Comparison of ENCODE assay signal across 1 cellular context in the genomic region with DNA sequence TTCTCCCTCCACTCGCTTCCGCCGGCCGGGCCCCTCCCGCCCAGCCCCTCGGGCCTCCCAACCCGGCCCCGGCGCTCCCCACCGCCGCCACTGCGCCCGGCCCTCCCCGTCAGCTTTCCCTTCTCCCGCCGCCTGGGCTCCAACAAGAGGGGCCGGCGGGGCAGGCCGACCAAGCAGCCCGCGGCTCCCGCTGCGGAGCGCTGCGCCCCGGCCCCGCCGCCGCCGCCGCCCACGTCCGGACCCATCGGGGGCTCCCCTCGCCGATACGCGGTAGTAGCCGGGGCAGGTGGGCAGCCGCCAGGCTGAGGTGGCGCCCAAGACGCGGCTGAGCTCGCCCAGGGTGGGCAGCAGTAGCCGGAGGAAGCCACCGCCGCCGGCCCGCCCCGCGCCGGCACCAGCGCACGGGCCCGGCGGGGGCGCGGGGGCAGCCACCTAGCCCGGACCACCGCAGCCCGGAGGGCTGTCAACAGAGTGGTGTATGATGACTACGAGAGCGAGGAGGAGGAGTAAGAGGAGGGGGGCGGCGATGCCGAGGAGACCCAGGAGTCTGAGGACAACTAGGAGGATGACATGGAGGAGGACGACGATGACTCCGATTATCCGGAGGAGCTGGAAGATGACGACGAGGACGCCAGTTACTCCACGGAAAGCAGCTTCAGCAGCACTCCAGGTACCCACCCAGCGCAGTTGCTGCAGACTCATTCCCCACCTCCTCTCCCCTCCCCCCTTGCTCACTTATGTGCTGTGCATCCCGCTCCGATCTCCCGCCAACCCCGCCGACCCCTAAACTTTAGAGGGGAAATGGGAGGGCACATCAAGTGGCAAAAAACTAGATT.
TF ChIP-seq lines count a peak whose summit lies in the region.

No MANE protein-coding gene starts in this region.

TF ChIP-seq in K562, 482 proteins besides CTCF, POLR2A, EP300 and RAD21 (continues in another document):
- TF ChIP-seq CHD1 (IDR thresholded peaks at IDR 0.05; ENCODE audit: low read length) (no peak), HNRNPLL (IDR thresholded peaks at IDR 0.05; ENCODE audit: low read depth, low read length, poor library complexity, severe bottlenecking) (peak; percentile 22), MTA3 (IDR thresholded peaks at IDR 0.05; ENCODE audit: borderline replicate concordance) (peak; percentile 47; the same call in 1 of the 2 replicates), SUPT5H (IDR thresholded peaks at IDR 0.05) (0 out of 2 replicates have a peak, but pooled peaks have one; percentile 17), STAG1 (CRISPR knock-in tag; IDR thresholded peaks at IDR 0.05; ENCODE audit: borderline replicate concordance) (no peak), ASH1L (IDR thresholded peaks at IDR 0.05; ENCODE audit: borderline replicate concordance, low read depth, partially characterized antibody) (no peak), NFATC3 (IDR thresholded peaks at IDR 0.05) (no peak), ZHX1 (conservative IDR thresholded peaks at IDR 0.05; ENCODE audit: low read length) (no peak), YY1 (IDR thresholded peaks at IDR 0.05; ENCODE audit: borderline replicate concordance in 1 of 3, control insufficient read depth in 1 of 3, extremely low read depth in 1 of 3, insufficient read depth in 3 of 3, insufficient read length in 1 of 3, insufficient replicate concordance in 2 of 3, low read depth in 1 of 3, low read length in 2 of 3) (no peak), ZNF695 (CRISPR knock-in tag; IDR thresholded peaks at IDR 0.05) (no peak), ZFP1 (CRISPR knock-in tag; IDR thresholded peaks at IDR 0.05) (no peak), CBX1 (IDR thresholded peaks at IDR 0.05; ENCODE audit: low read depth) (0 out of 2 replicates have a peak, but pooled peaks have one; percentile 1), ATF1 (CRISPR knock-in tag; IDR thresholded peaks at IDR 0.05) (no peak), ATF1 (tag; IDR thresholded peaks at IDR 0.05) (peak; percentile 28; the same call in 1 of the 2 replicates), TRIM28 (IDR thresholded peaks at IDR 0.05) (no peak), TGIF2 (CRISPR knock-in tag; IDR thresholded peaks at IDR 0.05) (no peak), TAF1 (IDR thresholded peaks at IDR 0.05; ENCODE audit: control insufficient read depth, extremely low read depth, insufficient read depth, low read length, severe bottlenecking) (peak; percentile 3), PHB (CRISPR knock-in tag; IDR thresholded peaks at IDR 0.05) (no peak), CXXC5 (CRISPR knock-in tag; IDR thresholded peaks at IDR 0.05) (0 out of 2 replicates have a peak, but pooled peaks have one; percentile 17), TBL1XR1 (IDR thresholded peaks at IDR 0.05; ENCODE audit: low read length in 2 of 2) (no peak), PTBP1 (IDR thresholded peaks at IDR 0.05; ENCODE audit: low read depth, low read length) (no peak), RBBP5 (IDR thresholded peaks at IDR 0.05; ENCODE audit: borderline replicate concordance, insufficient read depth, low read length, poor library complexity, severe bottlenecking) (peak; percentile 72), SIN3B (IDR thresholded peaks at IDR 0.05; ENCODE audit: low read depth) (peak; percentile 58), RREB1 (CRISPR knock-in tag; IDR thresholded peaks at IDR 0.05) (no peak), ZC3H11A (IDR thresholded peaks at IDR 0.05; ENCODE audit: low read depth, low read length) (no peak), SMARCC2 (IDR thresholded peaks at IDR 0.05; ENCODE audit: low read depth) (0 out of 2 replicates have a peak, but pooled peaks have one; percentile 23), ZNF143 (CRISPR knock-in tag; IDR thresholded peaks at IDR 0.05) (no peak), LARP7 (IDR thresholded peaks at IDR 0.05) (0 out of 2 replicates have a peak, but pooled peaks have one; percentile 44), AFF4 (CRISPR knock-in tag; IDR thresholded peaks at IDR 0.05) (no peak), CBFB (CRISPR knock-in tag; IDR thresholded peaks at IDR 0.05) (no peak), BCOR (IDR thresholded peaks at IDR 0.05) (0 out of 2 replicates have a peak, but pooled peaks have one; percentile 14), RCOR1 (IDR thresholded peaks at IDR 0.05; ENCODE audit: borderline replicate concordance in 1 of 2, low read depth in 2 of 2, low read length in 2 of 2) (peak in 1 of 2 experiments; percentile 50; a peak in 1 of 4 replicates), FOXJ3 (CRISPR knock-in tag; IDR thresholded peaks at IDR 0.05) (no peak), FUS (optimal IDR thresholded peaks at IDR 0.05; ENCODE audit: low read depth, low read length) (no peak), CHD2 (IDR thresholded peaks at IDR 0.05; ENCODE audit: low read depth, low read length) (peak; percentile 20; the same call in 1 of the 2 replicates), HDAC6 (IDR thresholded peaks at IDR 0.05; ENCODE audit: low read depth, low read length) (no peak), SETDB1 (IDR thresholded peaks at IDR 0.05; ENCODE audit: low read length) (no peak), ZNF175 (CRISPR knock-in tag; IDR thresholded peaks at IDR 0.05; ENCODE audit: low read depth) (no peak), ZNF408 (CRISPR knock-in tag; IDR thresholded peaks at IDR 0.05; ENCODE audit: low read depth) (no peak), NBN (IDR thresholded peaks at IDR 0.05; ENCODE audit: low read depth) (no peak)
- TF ChIP-seq, protein P1, sequence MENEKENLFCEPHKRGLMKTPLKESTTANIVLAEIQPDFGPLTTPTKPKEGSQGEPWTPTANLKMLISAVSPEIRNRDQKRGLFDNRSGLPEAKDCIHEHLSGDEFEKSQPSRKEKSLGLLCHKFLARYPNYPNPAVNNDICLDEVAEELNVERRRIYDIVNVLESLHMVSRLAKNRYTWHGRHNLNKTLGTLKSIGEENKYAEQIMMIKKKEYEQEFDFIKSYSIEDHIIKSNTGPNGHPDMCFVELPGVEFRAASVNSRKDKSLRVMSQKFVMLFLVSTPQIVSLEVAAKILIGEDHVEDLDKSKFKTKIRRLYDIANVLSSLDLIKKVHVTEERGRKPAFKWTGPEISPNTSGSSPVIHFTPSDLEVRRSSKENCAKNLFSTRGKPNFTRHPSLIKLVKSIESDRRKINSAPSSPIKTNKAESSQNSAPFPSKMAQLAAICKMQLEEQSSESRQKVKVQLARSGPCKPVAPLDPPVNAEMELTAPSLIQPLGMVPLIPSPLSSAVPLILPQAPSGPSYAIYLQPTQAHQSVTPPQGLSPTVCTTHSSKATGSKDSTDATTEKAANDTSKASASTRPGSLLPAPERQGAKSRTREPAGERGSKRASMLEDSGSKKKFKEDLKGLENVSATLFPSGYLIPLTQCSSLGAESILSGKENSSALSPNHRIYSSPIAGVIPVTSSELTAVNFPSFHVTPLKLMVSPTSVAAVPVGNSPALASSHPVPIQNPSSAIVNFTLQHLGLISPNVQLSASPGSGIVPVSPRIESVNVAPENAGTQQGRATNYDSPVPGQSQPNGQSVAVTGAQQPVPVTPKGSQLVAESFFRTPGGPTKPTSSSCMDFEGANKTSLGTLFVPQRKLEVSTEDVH (IDR thresholded peaks at IDR 0.05; ENCODE audit: low read depth, partially characterized antibody): peak; percentile 30
- TF ChIP-seq, protein P2, sequence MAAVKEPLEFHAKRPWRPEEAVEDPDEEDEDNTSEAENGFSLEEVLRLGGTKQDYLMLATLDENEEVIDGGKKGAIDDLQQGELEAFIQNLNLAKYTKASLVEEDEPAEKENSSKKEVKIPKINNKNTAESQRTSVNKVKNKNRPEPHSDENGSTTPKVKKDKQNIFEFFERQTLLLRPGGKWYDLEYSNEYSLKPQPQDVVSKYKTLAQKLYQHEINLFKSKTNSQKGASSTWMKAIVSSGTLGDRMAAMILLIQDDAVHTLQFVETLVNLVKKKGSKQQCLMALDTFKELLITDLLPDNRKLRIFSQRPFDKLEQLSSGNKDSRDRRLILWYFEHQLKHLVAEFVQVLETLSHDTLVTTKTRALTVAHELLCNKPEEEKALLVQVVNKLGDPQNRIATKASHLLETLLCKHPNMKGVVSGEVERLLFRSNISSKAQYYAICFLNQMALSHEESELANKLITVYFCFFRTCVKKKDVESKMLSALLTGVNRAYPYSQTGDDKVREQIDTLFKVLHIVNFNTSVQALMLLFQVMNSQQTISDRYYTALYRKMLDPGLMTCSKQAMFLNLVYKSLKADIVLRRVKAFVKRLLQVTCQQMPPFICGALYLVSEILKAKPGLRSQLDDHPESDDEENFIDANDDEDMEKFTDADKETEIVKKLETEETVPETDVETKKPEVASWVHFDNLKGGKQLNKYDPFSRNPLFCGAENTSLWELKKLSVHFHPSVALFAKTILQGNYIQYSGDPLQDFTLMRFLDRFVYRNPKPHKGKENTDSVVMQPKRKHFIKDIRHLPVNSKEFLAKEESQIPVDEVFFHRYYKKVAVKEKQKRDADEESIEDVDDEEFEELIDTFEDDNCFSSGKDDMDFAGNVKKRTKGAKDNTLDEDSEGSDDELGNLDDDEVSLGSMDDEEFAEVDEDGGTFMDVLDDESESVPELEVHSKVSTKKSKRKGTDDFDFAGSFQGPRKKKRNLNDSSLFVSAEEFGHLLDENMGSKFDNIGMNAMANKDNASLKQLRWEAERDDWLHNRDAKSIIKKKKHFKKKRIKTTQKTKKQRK (IDR thresholded peaks at IDR 0.05; ENCODE audit: borderline replicate concordance, low read depth, low read length): no peak
